ENCODE assay signal across 8 cellular contexts in the genomic region with DNA sequence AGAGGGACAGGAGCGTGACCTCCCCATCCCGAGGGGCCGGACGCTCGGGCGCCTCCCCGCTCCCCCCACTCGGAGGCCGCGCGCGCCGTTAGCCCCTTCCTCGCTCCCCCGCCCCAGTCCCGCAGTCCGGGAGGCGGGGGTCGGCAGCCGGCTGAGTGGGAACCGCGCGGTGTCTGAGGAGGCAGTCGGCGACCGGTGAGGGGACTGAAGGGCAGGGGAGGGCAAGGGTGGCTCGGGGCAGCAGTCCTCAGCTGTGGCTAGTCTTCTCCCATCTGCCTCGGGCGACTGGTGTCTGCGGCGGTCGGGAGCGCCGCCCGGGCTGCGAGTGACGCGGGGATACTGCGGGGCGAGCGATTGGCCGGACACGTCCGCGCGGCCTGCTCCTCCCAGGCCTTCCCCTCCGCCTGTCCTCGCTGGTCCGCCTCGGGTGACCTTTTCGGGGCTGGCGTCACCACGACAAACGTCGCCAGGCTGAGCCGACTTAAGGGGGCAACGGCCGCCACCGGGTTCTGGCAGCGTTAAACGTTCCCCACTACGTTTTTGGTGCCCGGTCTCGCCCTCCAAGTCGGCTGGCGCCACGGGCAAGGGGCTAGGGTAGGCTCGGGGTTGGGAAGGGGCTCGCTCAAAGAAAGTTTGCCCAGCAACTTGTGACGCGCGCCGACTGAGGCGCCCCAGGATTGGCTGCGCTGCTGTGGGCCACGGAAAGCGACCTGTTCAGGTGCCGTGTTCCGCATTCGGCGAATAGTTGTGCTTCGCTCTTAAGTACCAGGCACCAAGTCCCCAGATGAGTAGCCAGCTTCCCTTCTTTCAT. TPM values are rescaled to one million over a fixed set of nuclear protein-coding genes. Genes with fewer than 3 reads are reported as not detected.
DNase-seq lines count a peak whose midpoint lies in the region; ATAC-seq lines count a peak whose summit lies in the region.

No MANE protein-coding gene starts in this region.

- peak; percentile 56 for ATAC-seq in GM21360 (IDR thresholded peaks at IDR 0.05; ENCODE audit: unreplicated experiment)

- H3K4me1 ChIP-seq in mononuclear cell (ENCODE audit: insufficient read depth, low read length): peaks cover 43% of the 10 kb centered on the region

- no peaks in the 10 kb centered on the region for H3K27me3 ChIP-seq in mononuclear cell (ENCODE audit: insufficient read depth, low read length)

- peak; percentile 93 for DNase-seq in Caki2 (ENCODE audit: low read depth)
- DNase-seq in HT-29 (ENCODE audit: low spot score): peak; percentile 95
- peak; percentile 81 for DNase-seq in NOMO-1 treated with dmso at 0.1 percent for 144 hours (lab: John Stamatoyannopoulos, UW; ENCODE audit: unreplicated experiment)
- peak; percentile 81 for DNase-seq in activated T-cell treated with anti-CD3 and anti-CD28 coated beads for 1 hour (ENCODE audit: low read depth)
- peak; percentile 69 for DNase-seq in epidermal melanocyte (ENCODE audit: insufficient read length, low spot score)
- DNase-seq in stimulated activated CD8-positive, alpha-beta memory T cell treated with anti-CD3 and anti-CD28 coated beads, Interleukin-4, amount 100 ng/mL, for 1 hour (ENCODE audit: low read depth in 2 of 2, low spot score in 1 of 2): peak; percentile 70 to 72

- H3K4me3 ChIP-seq in mononuclear cell (ENCODE audit: low read length): peak overlapping the region; percentile 76

- H3K9me3 ChIP-seq in mononuclear cell (ENCODE audit: low read depth, low read length): no peaks in the 10 kb centered on the region

- in situ Hi-C loops in Caki2 (cut with HindIII; ENCODE audit: low pct_unique_long_range_greater_than_20kb, low sequenced_read_pairs): no loop called here

RNA-seq across cellular contexts. Expression of a gene that starts 0.5 kb away (rescaled TPM):
- total RNA-seq in Caki2 (2014; rRNA removed; shearing (Covaris generic); ENCODE audit: low replicate concordance): 16.2 and 27.4 TPM in 2 replicates
- 36.0 and 37.7 TPM in 2 replicates for total RNA-seq in HT-29 (2014; rRNA removed; shearing (Covaris generic))
- total RNA-seq in mononuclear cell: 13.1 TPM

RNA-seq across cellular contexts. Expression of a gene that starts 12.8 kb away (rescaled TPM):
- total RNA-seq in Caki2 (2014; rRNA removed; shearing (Covaris generic); ENCODE audit: low replicate concordance): 28.4 and 30.8 TPM in 2 replicates
- 23.4 and 23.5 TPM in 2 replicates for total RNA-seq in HT-29 (2014; rRNA removed; shearing (Covaris generic))
- total RNA-seq in mononuclear cell: 8.7 TPM

RNA-seq across cellular contexts. Expression of a gene that starts 20.3 kb away (rescaled TPM):
- total RNA-seq in Caki2 (2014; rRNA removed; shearing (Covaris generic); ENCODE audit: low replicate concordance): 8.1 and 8.2 TPM in 2 replicates
- 57.9 and 58.0 TPM in 2 replicates for total RNA-seq in HT-29 (2014; rRNA removed; shearing (Covaris generic))
- 5.6 TPM for total RNA-seq in mononuclear cell

Comparison
In these comparisons a context has a peak if more than half of its experiments do, and no peak if none do; other contexts are left out.
1. Peak in every context shown above with its lines: DNase-seq, ATAC-seq and H3K4me3 ChIP-seq.